ENCODE assay signal across 8 cellular contexts in the genomic region with DNA sequence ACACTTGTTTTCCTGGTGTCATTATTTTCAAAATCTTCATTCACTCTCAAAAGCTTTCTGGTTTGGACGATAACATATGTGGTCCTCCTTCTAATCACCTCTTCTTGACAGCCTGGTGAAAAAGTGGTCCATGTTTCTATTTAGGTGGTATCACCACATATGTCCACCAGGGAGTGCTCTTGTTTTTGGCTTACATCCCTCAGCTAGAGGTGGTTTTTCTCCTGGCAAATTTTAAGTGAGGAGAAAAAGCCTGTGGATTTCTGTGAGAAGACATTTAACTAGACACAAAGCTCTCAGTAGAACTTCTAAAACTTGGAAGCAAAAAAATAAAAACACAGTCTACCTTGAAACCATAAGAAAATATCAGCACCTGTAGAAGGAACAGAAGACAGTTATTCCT. TPM values are rescaled to one million over a fixed set of nuclear protein-coding genes. Genes with fewer than 3 reads are reported as not detected.
DNase-seq lines count a peak whose midpoint lies in the region; ATAC-seq and TF ChIP-seq lines count a peak whose summit lies in the region.

No MANE protein-coding gene starts in this region.

- POLR2A ChIA-PET in activated CD4-positive, alpha-beta T cell treated with anti-CD3 and anti-CD28 coated beads, Interleukin-2, amount 10 ng/mL, durations not matched to agents 7 days and 5 days (lab: Charles Lee): no interaction called here

- TF ChIP-seq EP300 in neural cell (conservative IDR thresholded peaks at IDR 0.05; ENCODE audit: poor library complexity, severe bottlenecking): no peak

- H3K4me1 ChIP-seq in left ventricle myocardium inferior: no peaks in the 10 kb centered on the region

- no peaks in the 10 kb centered on the region for H3K27me3 Mint-ChIP-seq in activated CD4-positive, alpha-beta T cell treated with anti-CD3 and anti-CD28 coated beads, Interleukin-2, amount 10 ng/mL, durations not matched to agents 7 days and 5 days

- H3F3A ChIP-seq in neural cell (ENCODE audit: insufficient read depth, low read length, poor library complexity, severe bottlenecking): no peaks in the 10 kb centered on the region

- no peak overlapping the region for H2AFZ ChIP-seq in neural cell (ENCODE audit: low read depth, low read length)

- H3K79me2 ChIP-seq in neural cell (replicated peaks; ENCODE audit: insufficient read depth, low read length): no peaks in the 10 kb centered on the region

- TF ChIP-seq RAD21 in neural cell (conservative IDR thresholded peaks at IDR 0.05): peak; percentile 76

- no peak overlapping the region for H3K4me3 Mint-ChIP-seq in activated CD4-positive, alpha-beta T cell treated with anti-CD3 and anti-CD28 coated beads, Interleukin-2, amount 10 ng/mL, durations not matched to agents 7 days and 5 days

- intact Hi-C loops in left ventricle myocardium inferior (cut with micrococcal nuclease) (no loop called here), Right ventricle myocardium inferior (cut with DNase I) (loop anchor here (5.0 to 10.0 kb wide), 2 partner anchors 485 to 622 kb away; no protein-coding TSS in a partner anchor), posterior vena cava (cut with DNase I) (no loop called here)

- H3K9ac ChIP-seq in neural cell (ENCODE audit: low read length): no peak overlapping the region

- H3K9me3 ChIP-seq in left ventricle myocardium inferior (replicated peaks) (no peaks in the 10 kb centered on the region), neural cell (ENCODE audit: low read length) (no peaks in the 10 kb centered on the region)

- no peak overlapping the region for H3K4me2 ChIP-seq in neural cell (ENCODE audit: low read length)

- H4K20me1 ChIP-seq in neural cell (ENCODE audit: insufficient read depth): no peaks in the 10 kb centered on the region

- H3K9me2 ChIP-seq in neural cell (ENCODE audit: insufficient read depth, low read length): no peaks in the 10 kb centered on the region

- H3K27ac ChIP-seq in left ventricle myocardium inferior (replicated peaks) (no peak overlapping the region), neural cell (ENCODE audit: low read length) (no peak overlapping the region)

- no peak overlapping the region for H3K27ac Mint-ChIP-seq in activated CD4-positive, alpha-beta T cell treated with anti-CD3 and anti-CD28 coated beads, Interleukin-2, amount 10 ng/mL, durations not matched to agents 7 days and 5 days

- H3K4me3 ChIP-seq in left ventricle myocardium inferior (no peak overlapping the region), neural cell (ENCODE audit: low read length) (no peak overlapping the region)

- CTCF ChIA-PET in activated CD4-positive, alpha-beta T cell treated with anti-CD3 and anti-CD28 coated beads, Interleukin-2, amount 10 ng/mL, durations not matched to agents 7 days and 5 days (lab: Charles Lee): no interaction called here

- TF ChIP-seq CTCF in left ventricle myocardium inferior (IDR thresholded peaks at IDR 0.05; ENCODE audit: borderline replicate concordance): peak; percentile 56
- peak; percentile 67 for TF ChIP-seq CTCF in neural cell (IDR thresholded peaks at IDR 0.05; ENCODE audit: poor library complexity, severe bottlenecking)

- H3K9me3 Mint-ChIP-seq in activated CD4-positive, alpha-beta T cell treated with anti-CD3 and anti-CD28 coated beads, Interleukin-2, amount 10 ng/mL, durations not matched to agents 7 days and 5 days: no peaks in the 10 kb centered on the region

- H3K27me3 ChIP-seq in left ventricle myocardium inferior (ENCODE audit: low read depth) (no peaks in the 10 kb centered on the region), neural cell (ENCODE audit: insufficient read depth, low read depth, low read length) (no peaks in the 10 kb centered on the region)

- no peaks in the 10 kb centered on the region for H3K36me3 ChIP-seq in left ventricle myocardium inferior
- H3K36me3 ChIP-seq in neural cell (ENCODE audit: insufficient read depth, low read length): no peaks in the 10 kb centered on the region

- H3K4me1 Mint-ChIP-seq in activated CD4-positive, alpha-beta T cell treated with anti-CD3 and anti-CD28 coated beads, Interleukin-2, amount 10 ng/mL, durations not matched to agents 7 days and 5 days: no peaks in the 10 kb centered on the region

- no peaks in the 10 kb centered on the region for H3K36me3 Mint-ChIP-seq in activated CD4-positive, alpha-beta T cell treated with anti-CD3 and anti-CD28 coated beads, Interleukin-2, amount 10 ng/mL, durations not matched to agents 7 days and 5 days (ENCODE audit: low read depth)

- ATAC-seq in Right ventricle myocardium inferior: no peak

- no peak for DNase-seq in left ventricle myocardium inferior
- DNase-seq in Right ventricle myocardium inferior (ENCODE audit: missing footprints): no peak
- peak; percentile 0 for DNase-seq in NCI-H1694 (lab: John Stamatoyannopoulos, UW)
- peak; percentile 5 for DNase-seq in cerebellar cortex (ENCODE audit: low spot score)
- no peak for DNase-seq in posterior vena cava (ENCODE audit: low spot score)
- DNase-seq in activated CD4-positive, alpha-beta T cell treated with anti-CD3 and anti-CD28 coated beads, Interleukin-2, amount 10 ng/mL, durations not matched to agents 7 days and 5 days: no peak
- DNase-seq in stimulated activated CD4-positive, alpha-beta T cell treated with anti-CD3 and anti-CD28 coated beads, Interleukin-15, amount 100 ng/mL, for 24 hours: no peak

TF ChIP-seq in neural cell, 6 proteins besides CTCF, POLR2A, EP300 and RAD21:
- TF ChIP-seq SMC3 (conservative IDR thresholded peaks at IDR 0.05; ENCODE audit: poor library complexity) (peak; percentile 77), TAF1 (IDR thresholded peaks at IDR 0.05; ENCODE audit: low read depth) (no peak)

RNA-seq across cellular contexts. Expression of a gene that starts 58.0 kb away (rescaled TPM):
- total RNA-seq in left ventricle myocardium inferior (2.8 TPM), Right ventricle myocardium inferior (1.2 TPM), posterior vena cava (under 1 TPM; 0.10 to 0.19 TPM)
- polyA plus RNA-seq in neural cell: 0.32 and 1.2 TPM in 2 replicates
- 1.7 TPM in 2 replicates for polyA minus RNA-seq in neural cell
- not detected for total RNA-seq in activated CD4-positive, alpha-beta T cell treated with anti-CD3 and anti-CD28 coated beads, Interleukin-2, amount 10 ng/mL, durations not matched to agents 7 days and 5 days

Comparison
In these comparisons a context has a peak if more than half of its experiments do, and no peak if none do; other contexts are left out.
1. DNase-seq: peak in NCI-H1694 (single experiment) and cerebellar cortex (single experiment); none in left ventricle myocardium inferior (single experiment), Right ventricle myocardium inferior (single experiment), posterior vena cava (single experiment), activated CD4-positive, alpha-beta T cell treated with anti-CD3 and anti-CD28 coated beads, Interleukin-2, amount 10 ng/mL, durations not matched to agents 7 days and 5 days (single experiment) and stimulated activated CD4-positive, alpha-beta T cell treated with anti-CD3 and anti-CD28 coated beads, Interleukin-15, amount 100 ng/mL, for 24 hours (single experiment).